In the genomic region with DNA sequence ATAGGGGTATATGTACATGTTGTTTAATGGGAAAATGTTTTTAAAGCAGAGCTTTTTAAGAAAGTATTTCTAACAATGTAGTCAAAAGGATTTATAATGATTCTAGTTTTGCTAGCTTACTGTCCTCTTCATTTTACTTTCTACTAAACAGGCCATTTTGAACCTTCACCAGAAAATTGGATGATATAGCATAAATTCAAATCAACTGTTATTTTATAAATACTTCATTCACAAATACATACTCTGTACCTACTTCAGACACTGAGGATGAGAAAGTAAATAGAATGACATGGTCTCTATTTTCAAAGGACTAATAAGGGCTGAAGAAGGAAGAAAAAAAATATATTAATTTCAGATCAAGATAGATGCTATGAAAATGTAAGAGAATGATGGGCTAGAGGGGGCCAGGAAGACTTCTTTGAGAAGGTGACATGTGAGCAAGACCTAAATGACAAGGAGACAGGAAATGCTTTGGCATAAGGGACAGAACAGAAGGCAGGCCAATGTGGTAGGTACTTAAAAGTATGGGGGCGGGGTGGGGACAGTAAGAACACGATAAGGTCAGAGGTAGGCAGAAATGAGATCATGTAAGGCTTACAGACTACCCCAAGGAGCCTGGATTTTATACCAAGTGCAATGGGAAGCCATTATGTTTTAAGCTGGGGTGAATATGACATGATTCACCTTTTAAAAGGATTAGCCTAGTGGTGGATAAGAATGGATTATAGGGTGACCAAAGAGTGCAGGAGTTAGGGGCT, we compare ENCODE assay signal across 10 cellular contexts. TPM values are rescaled to one million over a fixed set of nuclear protein-coding genes. Genes with fewer than 3 reads are reported as not detected.
DNase-seq lines count a peak whose midpoint lies in the region; ATAC-seq, FAIRE-seq and TF ChIP-seq lines count a peak whose summit lies in the region.
"Had no signal": no experiment of that assay in that cellular context is flagged by ENCODE, and none has a peak within 500 bp of the region (broad histone marks: within the 10 kb centered on the region; RNA-seq: fewer than 3 reads in every experiment).

No MANE protein-coding gene starts in this region.

- DNase-seq in GM12892 (ENCODE audit: insufficient read length): no peak
- DNase-seq in NCI-H460 (ENCODE audit: extremely low read depth, low read depth): peak; percentile 63
- DNase-seq in activated naive CD4-positive, alpha-beta T cell treated with anti-CD3 and anti-CD28 coated beads, Interleukin-2, amount 50 U/mL, for 72 hours (ENCODE audit: low spot score in 2 of 2): peak in 1 of 2 donors; percentile 31
- DNase-seq in effector CD4-positive, alpha-beta T cell: no peak
- DNase-seq in immature natural killer cell: no peak
- DNase-seq: cerebellar nuclear complex, psoas muscle had no signal

- H3K9me3 ChIP-seq in neutrophil: peaks cover 21% of the 10 kb centered on the region
- H3K9me3 ChIP-seq: psoas muscle had no signal

- peak overlapping the region; percentile 96 for H3K27ac ChIP-seq in neutrophil
- H3K27ac ChIP-seq: psoas muscle had no signal

- peak; percentile 70 to 84 for ATAC-seq in activated naive CD4-positive, alpha-beta T cell treated with anti-CD3 and anti-CD28 coated beads, Interleukin-2, amount 50 U/mL, for 72 hours
- no peak for ATAC-seq in GM21786 (IDR thresholded peaks at IDR 0.05; ENCODE audit: unreplicated experiment)

- FAIRE-seq in GM12892 (lab: Jason Lieb, UNC): peak; percentile 40
- FAIRE-seq: RCC 7860 had no signal

- H3K36me3 ChIP-seq in neutrophil: peaks cover 90% of the 10 kb centered on the region

- peak overlapping the region; percentile 83 to 94 for H3K27ac Mint-ChIP-seq in activated naive CD4-positive, alpha-beta T cell treated with anti-CD3 and anti-CD28 coated beads, Interleukin-2, amount 50 U/mL, for 72 hours
- H3K27ac Mint-ChIP-seq in immature natural killer cell: peak overlapping the region in 2 of 6 donors; percentile 32 to 33

- H3K9me3 Mint-ChIP-seq in activated naive CD4-positive, alpha-beta T cell treated with anti-CD3 and anti-CD28 coated beads, Interleukin-2, amount 50 U/mL, for 72 hours: no peaks in the 10 kb centered on the region
- H3K9me3 Mint-ChIP-seq in immature natural killer cell: no peaks in the 10 kb centered on the region

- peak; percentile 31; the same call in 1 of the 2 replicates for TF ChIP-seq POLR2A in GM12892 (IDR thresholded peaks at IDR 0.05; ENCODE audit: low read depth, low read length)

- peaks cover 61 to 68% of the 10 kb centered on the region in 2 experiments for H3K4me1 ChIP-seq in neutrophil (ENCODE audit: control insufficient read depth in 1 of 2, insufficient read depth in 1 of 2, low read depth in 1 of 2, low read length in 1 of 2)

- H3K4me3 Mint-ChIP-seq in immature natural killer cell: no peak overlapping the region

- peaks cover 28 to 77% of the 10 kb centered on the region in 2 donors for H3K36me3 Mint-ChIP-seq in activated naive CD4-positive, alpha-beta T cell treated with anti-CD3 and anti-CD28 coated beads, Interleukin-2, amount 50 U/mL, for 72 hours
- H3K36me3 Mint-ChIP-seq in immature natural killer cell: peaks cover 0 to 3% (median 0%) of the 10 kb centered on the region in 3 donors

- peak overlapping the region; percentile 86 to 89 for H3K4me3 ChIP-seq in neutrophil (ENCODE audit: low read depth in 1 of 2, low read length in 1 of 2)

- peaks cover 0 to 4% (median 3%) of the 10 kb centered on the region in 3 donors for H3K27me3 Mint-ChIP-seq in immature natural killer cell (ENCODE audit: low read depth in 3 of 3)

- peaks cover 6 to 15% of the 10 kb centered on the region in 2 donors for H3K4me1 Mint-ChIP-seq in immature natural killer cell

- no peak for TF ChIP-seq CTCF in neutrophil (IDR thresholded peaks at IDR 0.05)

- H3K27me3 ChIP-seq in neutrophil: no peaks in the 10 kb centered on the region

RNA-seq across cellular contexts. Expression of gene NAMPT, which starts 5.2 kb away (rescaled TPM):
- polyA plus RNA-seq in GM12892 (2012; ENCODE audit: missing spikeins): 101 TPM
- total RNA-seq in NCI-H460 (2014; rRNA removed; shearing (Covaris generic)): 1,941 and 2,086 TPM in 2 replicates
- 1,215 and 1,812 TPM in 2 replicates for polyA plus RNA-seq in NCI-H460 (2014; cell fraction: nucleus; rRNA removed)
- 100 to 1,000 TPM; 334 to 524 TPM for total RNA-seq in activated naive CD4-positive, alpha-beta T cell treated with anti-CD3 and anti-CD28 coated beads, Interleukin-2, amount 50 U/mL, for 72 hours
- 10 to 100 TPM; 12.7 to 14.0 (median 13.1) TPM for polyA plus RNA-seq in immature natural killer cell
